18 cellular contexts compared by ENCODE assay signal in the genomic region with DNA sequence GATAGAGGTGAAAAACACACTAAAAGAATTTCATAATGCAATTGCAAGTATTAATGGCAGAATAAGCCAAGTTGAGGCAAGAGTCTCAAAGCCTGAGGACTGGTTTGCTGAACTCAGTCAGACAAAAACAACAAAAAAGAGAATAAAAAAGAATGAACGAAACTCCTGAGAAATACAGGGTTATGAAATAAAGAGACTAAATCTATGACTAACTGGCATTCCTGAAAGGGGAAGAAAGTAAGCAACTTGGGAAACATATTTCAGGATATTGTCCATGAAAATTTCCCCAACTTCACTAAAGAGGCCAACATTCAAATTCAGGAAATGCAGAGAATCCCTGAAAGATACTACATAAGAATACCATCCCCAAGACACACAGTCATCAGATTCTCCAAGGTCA.
"Had no signal": no experiment of that assay in that cellular context is flagged by ENCODE, and none has a peak within 500 bp of the region (broad histone marks: within the 10 kb centered on the region; RNA-seq: fewer than 3 reads in every experiment).

No MANE protein-coding gene starts in this region.

- H3K9me3 Mint-ChIP-seq: activated T-cell treated with anti-CD3 and anti-CD28 coated beads, Interleukin-2, amount 50 U/mL, for 72 hours; endodermal cell; naive B cell; T-cell had no signal

- FAIRE-seq: small intestine had no signal

- H3K36me3 ChIP-seq: ascending aorta, tibial artery, vagina had no signal

- DNase-seq: activated CD4-positive, alpha-beta memory T cell treated with anti-CD3 and anti-CD28 coated beads for 36 hours; activated CD8-positive, alpha-beta memory T cell treated with anti-CD3 and anti-CD28 coated beads, Interleukin-2, amount 50 U/mL, for 4 hours; activated gamma-delta T cell treated with Interleukin-2 at 50 U/mL for 16 hours; activated naive CD8-positive, alpha-beta T cell treated with anti-CD3 and anti-CD28 coated beads, Interleukin-2, amount 10 ng/mL, durations not matched to agents 7 days and 5 days; activated T-cell treated with anti-CD3 and anti-CD28 coated beads, Interleukin-2, amount 50 U/mL, for 72 hours; central memory CD4-positive, alpha-beta T cell; midbrain; naive B cell; posterior cingulate gyrus; small intestine; T-cell; T1000; tibial artery had no signal

- H3K27ac ChIP-seq: ascending aorta, hepatocyte, tibial artery, vagina, VCaP had no signal

- H3K36me3 Mint-ChIP-seq: activated CD4-positive, alpha-beta memory T cell treated with anti-CD3 and anti-CD28 coated beads for 36 hours; activated naive CD8-positive, alpha-beta T cell treated with anti-CD3 and anti-CD28 coated beads, Interleukin-2, amount 10 ng/mL, durations not matched to agents 7 days and 5 days; naive B cell; T-cell had no signal

- H3K4me3 Mint-ChIP-seq: activated CD4-positive, alpha-beta memory T cell treated with anti-CD3 and anti-CD28 coated beads for 36 hours; activated naive CD8-positive, alpha-beta T cell treated with anti-CD3 and anti-CD28 coated beads, Interleukin-2, amount 10 ng/mL, durations not matched to agents 7 days and 5 days; activated T-cell treated with anti-CD3 and anti-CD28 coated beads, Interleukin-2, amount 50 U/mL, for 72 hours; endodermal cell; naive B cell; T-cell had no signal

- H3K9me3 ChIP-seq: ascending aorta, tibial artery, vagina had no signal

- H3K27ac Mint-ChIP-seq: activated CD4-positive, alpha-beta memory T cell treated with anti-CD3 and anti-CD28 coated beads for 36 hours; activated naive CD8-positive, alpha-beta T cell treated with anti-CD3 and anti-CD28 coated beads, Interleukin-2, amount 10 ng/mL, durations not matched to agents 7 days and 5 days; activated T-cell treated with anti-CD3 and anti-CD28 coated beads, Interleukin-2, amount 50 U/mL, for 72 hours; endodermal cell; naive B cell; T-cell had no signal

- H3K27me3 ChIP-seq: ascending aorta, hepatocyte, tibial artery, vagina had no signal

- H3K4me3 ChIP-seq: ascending aorta, hepatocyte, tibial artery, vagina had no signal

- H3K27me3 Mint-ChIP-seq: activated CD4-positive, alpha-beta memory T cell treated with anti-CD3 and anti-CD28 coated beads for 36 hours; activated naive CD8-positive, alpha-beta T cell treated with anti-CD3 and anti-CD28 coated beads, Interleukin-2, amount 10 ng/mL, durations not matched to agents 7 days and 5 days; naive B cell; T-cell had no signal
